ENCODE assay signal across 8 cellular contexts in the genomic region with DNA sequence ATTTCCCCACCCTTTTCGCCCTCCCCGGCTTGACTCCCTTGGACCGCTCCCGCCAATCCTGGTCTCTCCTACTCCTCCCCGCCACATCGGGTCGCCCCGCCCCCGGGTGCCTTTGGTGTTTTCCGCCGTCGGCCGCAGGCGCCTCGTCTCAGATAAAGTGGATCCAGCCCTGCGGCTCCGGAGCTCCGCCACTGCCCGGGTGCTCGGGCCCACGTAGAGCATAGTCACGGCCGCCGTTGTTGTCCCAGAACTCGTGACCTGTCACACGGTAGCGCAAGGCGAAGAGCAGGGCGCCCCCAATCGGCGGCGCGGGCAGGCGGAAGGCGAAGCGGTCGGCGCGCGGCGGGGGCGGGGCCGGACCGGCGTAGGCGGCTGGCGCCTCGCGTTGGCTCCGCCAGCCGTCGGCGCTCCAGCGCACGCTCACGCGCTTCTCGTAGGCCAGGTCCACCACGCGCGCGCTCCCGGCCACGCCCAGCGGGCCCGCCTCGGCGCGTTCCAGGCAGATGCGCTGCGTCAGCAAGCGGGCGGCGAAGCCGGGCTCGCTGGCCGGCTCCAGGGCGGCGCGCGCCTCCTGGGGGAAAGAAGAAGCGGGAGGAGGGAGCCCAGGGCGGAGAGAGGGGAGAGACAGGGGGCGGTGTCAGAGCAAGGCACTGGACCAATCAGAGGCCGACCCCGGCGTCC. TPM values are rescaled to one million over a fixed set of nuclear protein-coding genes. Genes with fewer than 3 reads are reported as not detected.
DNase-seq lines count a peak whose midpoint lies in the region; ATAC-seq and TF ChIP-seq lines count a peak whose summit lies in the region.

No MANE protein-coding gene starts in this region.

- in situ Hi-C loops in GM13977 (cut with MboI; ENCODE audit: low pct_unique_long_range_greater_than_20kb, low sequenced_read_pairs, unreplicated experiment) = no loop called here

- H3K36me3 Mint-ChIP-seq in T-cell = peaks cover 11% of the 10 kb centered on the region

- peaks cover 11 to 12% of the 10 kb centered on the region in 2 donors for H3K27me3 Mint-ChIP-seq in T-cell

- CTCF ChIA-PET in T-cell (lab: Charles Lee) = interaction anchor here (0.6 to 6.3 kb wide), 8 partner anchors 11 to 315 kb away, joined by 3 to 93 read pairs (median 6); a partner anchor contains a TSS

- peak overlapping the region; percentile 93 to 94 for H3K27ac Mint-ChIP-seq in T-cell

- H3K4me1 Mint-ChIP-seq in T-cell = peaks cover 15 to 34% (median 30%) of the 10 kb centered on the region in 3 donors

- H3K4me3 ChIP-seq in right atrium auricular region (peak overlapping the region; percentile 61 to 82), uterus (peak overlapping the region; percentile 68 to 71)

- no peaks in the 10 kb centered on the region for H3K36me3 ChIP-seq in right atrium auricular region
- no peaks in the 10 kb centered on the region for H3K36me3 ChIP-seq in uterus

- H3K4me1 ChIP-seq in right atrium auricular region (peaks cover 0 to 45% of the 10 kb centered on the region in 2 donors), uterus (peaks cover 5 to 6% of the 10 kb centered on the region in 2 donors)

- no peaks in the 10 kb centered on the region for H3K9me3 Mint-ChIP-seq in T-cell

- ATAC-seq in HG02870 (IDR thresholded peaks at IDR 0.05; ENCODE audit: unreplicated experiment) = peak; percentile 80
- peak; percentile 75 to 82 (median 76) for ATAC-seq in T-cell (replicated peaks in 1 of 4)

- TF ChIP-seq POLR2A in uterus (IDR thresholded peaks at IDR 0.05) = peak; percentile 56 to 87

- H3K9me3 ChIP-seq in right atrium auricular region = no peaks in the 10 kb centered on the region
- no peaks in the 10 kb centered on the region for H3K9me3 ChIP-seq in uterus

- peak; percentile 99 for DNase-seq in GM13977 (ENCODE audit: low spot score)
- peak; percentile 77 for DNase-seq in NCI-H1436 treated with DMSO at 0.1 percent for 48 hours (lab: John Stamatoyannopoulos, UW)
- peak; percentile 91 to 98 (median 96) for DNase-seq in T-cell
- peak; percentile 97 for DNase-seq in amniotic stem cell (lab: John Stamatoyannopoulos, UW)
- DNase-seq in right atrium auricular region (ENCODE audit: low spot score) = peak; percentile 98
- peak; percentile 92 for DNase-seq in pulmonary artery endothelial cell (ENCODE audit: low read depth, low spot score)
- DNase-seq in uterus = peak; percentile 97 to 99

- H3K4me3 Mint-ChIP-seq in T-cell = peak overlapping the region; percentile 92 to 100 (median 92)

- TF ChIP-seq CTCF in GM13977 (IDR thresholded peaks at IDR 0.05; ENCODE audit: extremely low read depth, insufficient read depth, missing control alignments) (peak; percentile 97), right atrium auricular region (IDR thresholded peaks at IDR 0.05) (peak; percentile 72 to 74), uterus (IDR thresholded peaks at IDR 0.05) (peak; percentile 53 to 95 (median 86))

- H3K27ac ChIP-seq in right atrium auricular region (peak overlapping the region; percentile 97 to 99), uterus (peak overlapping the region; percentile 99)

- POLR2A ChIA-PET in T-cell (lab: Charles Lee) = interaction anchor here (0.5 to 1.7 kb wide), 9 partner anchors 12 to 1729 kb away, joined by 3 to 30 read pairs (median 4); a partner anchor contains a TSS

- H3K27me3 ChIP-seq in right atrium auricular region (no peaks in the 10 kb centered on the region), uterus (no peaks in the 10 kb centered on the region)

- intact Hi-C loops in uterus (cut with DNase I; ENCODE audit: low total_unique reads) = no loop called here

RNA-seq across cellular contexts. Expression of a gene that starts 1.2 kb away (rescaled TPM):
- total RNA-seq in T-cell = 10 to 100 TPM; 40.8 to 72.6 (median 68.2) TPM
- 1 to 10 TPM; 2.7 to 3.9 TPM for total RNA-seq in right atrium auricular region
- total RNA-seq in pulmonary artery endothelial cell = 1.8 and 2.0 TPM in 2 replicates
- total RNA-seq in uterus = 10 to 100 TPM in 1 of 4 donors, 1 to 10 TPM in 2, under 1 TPM in 1; 0.88 to 23.5 (median 6.5) TPM

RNA-seq across cellular contexts. Expression of a gene that starts 5.2 kb away (rescaled TPM):
- 1 to 10 TPM; 1.9 to 4.6 (median 2.2) TPM for total RNA-seq in T-cell
- 10 to 100 TPM; 26.8 to 36.3 TPM for total RNA-seq in right atrium auricular region
- total RNA-seq in pulmonary artery endothelial cell = 17.5 and 18.3 TPM in 2 replicates
- 10 to 100 TPM; 16.7 to 57.6 (median 21.4) TPM for total RNA-seq in uterus

RNA-seq across cellular contexts. Expression of a gene that starts 15.5 kb away (rescaled TPM):
- 10 to 100 TPM in 3 of 5 donors, 1 to 10 TPM in 2; 6.2 to 17.5 (median 15.1) TPM for total RNA-seq in T-cell
- 10 to 100 TPM in 1 of 2 donors, 1 to 10 TPM in 1; 8.5 to 10.1 TPM for total RNA-seq in right atrium auricular region
- total RNA-seq in pulmonary artery endothelial cell = 4.0 and 5.8 TPM in 2 replicates
- 10 to 100 TPM in 2 of 4 donors, 1 to 10 TPM in 2; 5.1 to 26.2 (median 11.4) TPM for total RNA-seq in uterus

RNA-seq across cellular contexts. Expression of a gene that starts 19.8 kb away (rescaled TPM):
- total RNA-seq in T-cell = 100 to 1,000 TPM; 182 to 207 (median 186) TPM
- 10 to 100 TPM; 26.0 to 36.1 TPM for total RNA-seq in right atrium auricular region
- total RNA-seq in pulmonary artery endothelial cell = 132 and 144 TPM in 2 replicates
- 100 to 1,000 TPM in 1 of 4 donors, 10 to 100 TPM in 2, 1 to 10 TPM in 1; 8.5 to 174 (median 49.4) TPM for total RNA-seq in uterus

RNA-seq across cellular contexts. Expression of a gene that starts 51.3 kb away (rescaled TPM):
- total RNA-seq in T-cell = 10 to 100 TPM; 12.0 to 19.0 (median 17.3) TPM
- 10 to 100 TPM; 29.4 to 47.0 TPM for total RNA-seq in right atrium auricular region
- total RNA-seq in pulmonary artery endothelial cell = 0.99 and 5.7 TPM in 2 replicates
- 10 to 100 TPM; 30.6 to 49.4 (median 41.7) TPM for total RNA-seq in uterus

Comparison
In these comparisons a context has a peak if more than half of its experiments do, and no peak if none do; other contexts are left out.
1. Peak in every context shown above with its lines: DNase-seq, ATAC-seq, H3K4me3 ChIP-seq and H3K27ac ChIP-seq.